Comparison of ENCODE assay signal across 17 cellular contexts in the genomic region with DNA sequence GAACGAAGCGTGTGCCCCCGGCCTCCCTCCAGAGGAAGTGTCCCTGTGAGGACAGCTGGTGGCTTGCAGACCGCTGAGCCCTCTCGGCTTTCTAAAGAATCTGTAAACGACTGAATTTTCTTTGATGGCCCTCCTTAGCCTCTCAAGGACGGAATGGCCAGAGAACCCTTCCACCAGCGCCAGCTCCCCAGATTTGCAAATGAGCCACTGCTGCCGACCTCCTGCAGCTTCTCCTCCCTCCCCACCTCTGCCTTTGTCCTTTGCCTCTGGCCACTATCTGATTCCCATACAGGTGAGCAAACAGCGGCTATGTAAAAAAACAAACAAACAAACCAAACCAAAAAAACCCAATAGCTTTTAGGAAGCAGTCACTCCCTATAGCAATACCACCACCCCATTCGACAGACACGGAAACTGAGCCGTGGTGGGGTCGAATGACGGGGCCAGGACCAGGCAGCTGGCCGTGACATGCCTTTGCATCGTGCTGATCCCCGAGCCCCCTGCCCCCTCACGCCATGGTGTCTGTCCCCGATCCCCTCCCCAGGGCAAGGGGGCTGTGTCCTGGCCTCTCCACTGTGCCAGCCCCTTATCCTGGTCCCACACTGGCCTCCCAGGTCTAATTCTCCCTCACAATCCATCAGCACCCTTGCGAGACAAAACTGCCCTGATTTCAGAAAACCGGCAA. TPM values are rescaled to one million over a fixed set of nuclear protein-coding genes. Genes with fewer than 3 reads are reported as not detected.
DNase-seq lines count a peak whose midpoint lies in the region; ATAC-seq, FAIRE-seq and TF ChIP-seq lines count a peak whose summit lies in the region.
"Had no signal": no experiment of that assay in that cellular context is flagged by ENCODE, and none has a peak within 500 bp of the region (broad histone marks: within the 10 kb centered on the region; RNA-seq: fewer than 3 reads in every experiment).

No MANE protein-coding gene starts in this region.

- POLR2A ChIA-PET in H1 (lab: Charles Lee; ENCODE audit: partially characterized antibody) = interaction anchor here (0.9 to 1.9 kb wide), 4 partner anchors 8 to 284 kb away, joined by 3 to 6 read pairs (median 4); no protein-coding TSS in a partner anchor

- peak overlapping the region; percentile 46; the same call in 1 of the 2 replicates for H2BK15ac ChIP-seq in H1 (ENCODE audit: low read length)

- FAIRE-seq in H1 (lab: Jason Lieb, UNC) = peak; percentile 7
- FAIRE-seq: A204.1, HTR-8/SVneo, K562 had no signal

- H3K27me3 Mint-ChIP-seq in progenitor cell of endocrine pancreas = peaks cover 32% of the 10 kb centered on the region

- TF ChIP-seq CTCF in LNCaP clone FGC (IDR thresholded peaks at IDR 0.05; ENCODE audit: control insufficient read depth, extremely low read depth, insufficient read depth) (no peak), H1 (IDR thresholded peaks at IDR 0.05; ENCODE audit: control extremely low read depth in 1 of 3, insufficient read depth in 1 of 3, low read depth in 1 of 3, low read length in 3 of 3) (no peak), progenitor cell of endocrine pancreas (IDR thresholded peaks at IDR 0.05; ENCODE audit: unreplicated experiment) (no peak)

- H3K27ac Mint-ChIP-seq in progenitor cell of endocrine pancreas = peak overlapping the region; percentile 86

- peak overlapping the region; percentile 69; the same call in 1 of the 2 replicates for H2BK5ac ChIP-seq in H1 (ENCODE audit: low read depth, low read length)

- no peaks in the 10 kb centered on the region for H3K79me1 ChIP-seq in H1 (ENCODE audit: low read depth, low read length)

- H2BK120ac ChIP-seq in H1 (replicated peaks; ENCODE audit: low read depth, low read length) = no peak overlapping the region

- H3K23ac ChIP-seq in H1 (ENCODE audit: insufficient read length) = no peak overlapping the region

- peak overlapping the region; percentile 75; the same call in 1 of the 2 replicates for H2BK12ac ChIP-seq in H1 (ENCODE audit: low read depth, low read length)

- no peak for TF ChIP-seq EP300 in H1 (IDR thresholded peaks at IDR 0.05; ENCODE audit: borderline replicate concordance in 1 of 2, low read depth in 2 of 2, low read length in 2 of 2)

- CTCF ChIA-PET in H1 (lab: Charles Lee; ENCODE audit: partially characterized antibody) = interaction anchor here (0.6 to 9.1 kb wide), 18 partner anchors 8 to 489 kb away, joined by 3 to 78 read pairs (median 4); no protein-coding TSS in a partner anchor

- H3K27me3 ChIP-seq in H1 (replicated peaks in 1 of 4; ENCODE audit: control insufficient read depth in 3 of 4, extremely low read depth in 1 of 4, insufficient read depth in 3 of 4, low read length in 3 of 4) = no peaks in the 10 kb centered on the region; a peak in 1 of 7 replicates

- H3K4me2 ChIP-seq in H1 (ENCODE audit: insufficient read depth in 1 of 2, low read depth in 2 of 2, low read length in 2 of 2) = peak overlapping the region in 1 of 2 experiments; percentile 19; a peak in 1 of 4 replicates
- H3K4me2 ChIP-seq: PC-9 had no signal

- H2AFZ ChIP-seq in H1 (ENCODE audit: low read length) = no peak overlapping the region
- H2AFZ ChIP-seq: PC-9 had no signal

- H3K27ac ChIP-seq in H1 (ENCODE audit: low read depth, low read length) = no peak overlapping the region; the same call in 1 of the 2 replicates
- H3K27ac ChIP-seq: PC-9 had no signal

- no peaks in the 10 kb centered on the region; a peak in 1 of 4 replicates for H3K79me2 ChIP-seq in H1 (ENCODE audit: control insufficient read depth in 1 of 2, insufficient read depth in 2 of 2, low read length in 2 of 2)

- H3K4me3 ChIP-seq in LNCaP clone FGC (ENCODE audit: low read depth, low read length) = no peak overlapping the region
- no peak overlapping the region for H3K4me3 ChIP-seq in H1 (ENCODE audit: extremely low read depth in 1 of 4, insufficient read depth in 2 of 4, low read depth in 3 of 4, low read length in 4 of 4)
- H3K4me3 ChIP-seq: K562, PC-9 had no signal

- H2BK20ac ChIP-seq in H1 (ENCODE audit: low read length) = peak overlapping the region; percentile 61; the same call in 1 of the 2 replicates

- DNase-seq in NCI-H2081 (lab: John Stamatoyannopoulos, UW) = peak; percentile 19 to 43
- DNase-seq in NCI-H2081 treated with DMSO at 0.1 percent for 48 hours (lab: John Stamatoyannopoulos, UW) = no peak
- peak; percentile 34 for DNase-seq in LNCaP clone FGC (ENCODE audit: low read depth)
- peak in 1 of 2 experiments; percentile 60 for DNase-seq in H1 (ENCODE audit: low read depth in 1 of 2, low spot score in 2 of 2)
- DNase-seq in progenitor cell of endocrine pancreas (ENCODE audit: low spot score, unreplicated experiment) = no peak
- DNase-seq in NCI-H2227 treated with DMSO at 0.1 percent for 48 hours (lab: John Stamatoyannopoulos, UW) = no peak
- no peak for DNase-seq in stimulated activated CD4-positive, alpha-beta T cell treated with anti-CD3 and anti-CD28 coated beads, Interleukin-2, amount 100 ng/mL, for 24 hours
- DNase-seq: C1 segment of cervical spinal cord, NCI-H1048, NCI-H187 treated with DMSO at 0.1 percent for 48 hours, NCI-H510A treated with DMSO at 0.1 percent for 48 hours, PC-9 had no signal

- H3K4ac ChIP-seq in H1 (replicated peaks; ENCODE audit: insufficient read length, low read depth, low read length) = peak overlapping the region; percentile 70

- H2AK5ac ChIP-seq in H1 (ENCODE audit: low read depth, low read length) = peak overlapping the region; percentile 84; the same call in 1 of the 2 replicates

- no peak for TF ChIP-seq POLR2A in H1 (IDR thresholded peaks at IDR 0.05; ENCODE audit: control extremely low read depth in 1 of 2, low read depth in 2 of 2, low read length in 2 of 2)

- no peaks in the 10 kb centered on the region for H4K20me1 ChIP-seq in H1 (replicated peaks in 1 of 2; ENCODE audit: control insufficient read depth in 1 of 2, insufficient read depth in 2 of 2, low read length in 2 of 2)

- peak overlapping the region; percentile 60 for H4K91ac ChIP-seq in H1 (replicated peaks; ENCODE audit: insufficient read length, low read length)

- TF ChIP-seq RAD21 in H1 (IDR thresholded peaks at IDR 0.05 in 1 of 2, conservative IDR thresholded peaks at IDR 0.05 in 1 of 2; ENCODE audit: low read depth in 2 of 2, low read length in 2 of 2) = no peak

- H3K4me3 Mint-ChIP-seq in progenitor cell of endocrine pancreas (ENCODE audit: low read depth) = peak overlapping the region; percentile 23

- H3K4me1 Mint-ChIP-seq in progenitor cell of endocrine pancreas (ENCODE audit: low read depth) = peaks cover 20% of the 10 kb centered on the region

- no peak overlapping the region for H4K8ac ChIP-seq in H1 (ENCODE audit: extremely low read depth, insufficient read depth, low read length)

- no peak overlapping the region for H3K14ac ChIP-seq in H1 (ENCODE audit: insufficient read length)

- H3K9me3 ChIP-seq in H1 (ENCODE audit: insufficient read depth in 2 of 2, low read depth in 1 of 2, low read length in 1 of 2) = peaks cover under 1 to 6% of the 10 kb centered on the region in 2 experiments

- peak overlapping the region; percentile 24 for H3K18ac ChIP-seq in H1 (ENCODE audit: extremely low read depth, low read length)

- H3K36me3 Mint-ChIP-seq in progenitor cell of endocrine pancreas (ENCODE audit: insufficient read depth) = peaks cover 21% of the 10 kb centered on the region

- H3K4me1 ChIP-seq in H1 (replicated peaks in 1 of 4; ENCODE audit: control insufficient read depth in 3 of 4, insufficient read depth in 4 of 4, low read length in 3 of 4) = peaks cover 6 to 31% (median 19%) of the 10 kb centered on the region in 4 experiments

- H3K56ac ChIP-seq in H1 (replicated peaks; ENCODE audit: insufficient read length, low read depth, low read length) = no peak overlapping the region

- no peak for ATAC-seq in HG03378 (IDR thresholded peaks at IDR 0.05; ENCODE audit: unreplicated experiment)
- ATAC-seq: HCT116, K562 had no signal

- no peaks in the 10 kb centered on the region for H3K23me2 ChIP-seq in H1 (ENCODE audit: low read depth, low read length)

- peaks cover 0 to 5% (median 2%) of the 10 kb centered on the region in 4 experiments; a peak in 5 of 8 replicates for H3K36me3 ChIP-seq in H1 (ENCODE audit: control insufficient read depth in 2 of 4, insufficient read depth in 4 of 4, low read length in 3 of 4)

- H3K9me3 Mint-ChIP-seq in progenitor cell of endocrine pancreas (ENCODE audit: low read depth) = no peaks in the 10 kb centered on the region

- H4K5ac ChIP-seq in H1 (ENCODE audit: insufficient read length, low read depth, low read length) = peak overlapping the region; percentile 8

- H3K9ac ChIP-seq in H1 (replicated peaks in 1 of 4; ENCODE audit: extremely low read depth in 1 of 4, low read depth in 3 of 4, low read length in 3 of 4) = no peak overlapping the region

- WGBS in H1 (ENCODE audit: extremely low coverage in 1 of 2, insufficient coverage in 1 of 2, insufficient read length in 1 of 2, insufficient replicate concordance in 2 of 2, low coverage in 1 of 2, low lambda C conversion rate in 2 of 2, missing lambda C conversion rate in 1 of 2), 2 experiments = 60% methylated on average over 22 of the region's 22 CpGs; no CpG with 5 or more reads in 1 of the 2 experiments

TF ChIP-seq in H1, 55 proteins besides CTCF, POLR2A, EP300 and RAD21:
- TF ChIP-seq KDM1A (IDR thresholded peaks at IDR 0.05; ENCODE audit: borderline replicate concordance, low read length) (peak; percentile 92; the same call in 1 of the 2 replicates), CREB1 (IDR thresholded peaks at IDR 0.05) (no peak)

RNA-seq across cellular contexts. Expression of a gene that starts 23.6 kb away (rescaled TPM):
- total RNA-seq in H1 (2021; fragmentation: NEBNext Ultra II Directional; extraction: Animal tissue kit (Norgen Biotek cat#: 25700)) = 6.4 and 8.1 TPM in 2 replicates
- polyA plus RNA-seq in H1 (2011; rRNA removed) = 6.6 and 9.3 TPM in 2 replicates
- polyA plus RNA-seq in H1 (2011; cell fraction: cytosol; rRNA removed) = 6.2 TPM
- polyA plus RNA-seq in H1 (2011; cell fraction: nucleus; rRNA removed) = 12.7 TPM
- 4.3 to 7.5 TPM (median 7.1 TPM) in 4 replicates for polyA plus RNA-seq in H1 (2012, experiment 1 of 2)
- 5.4 TPM for polyA plus RNA-seq in H1 (2012, experiment 2 of 2)
- polyA plus RNA-seq in H1 (2013, experiment 1 of 2) = 3.6 TPM
- 2.4 TPM for polyA plus RNA-seq in H1 (2013, experiment 2 of 2)
- 4.4 and 6.3 TPM in 2 replicates for polyA minus RNA-seq in H1 (2011; rRNA and poly(A)+ RNA removed)
- 5.9 TPM for polyA minus RNA-seq in H1 (2011; cell fraction: cytosol; rRNA and poly(A)+ RNA removed)
- 8.8 TPM for polyA minus RNA-seq in H1 (2011; cell fraction: nucleus; rRNA and poly(A)+ RNA removed)
- total RNA-seq in progenitor cell of endocrine pancreas = 19.0 and 20.8 TPM in 2 replicates
- total RNA-seq: K562, PC-9 had no signal
- polyA plus RNA-seq: K562 had no signal

Comparison
In these comparisons a context has a peak if more than half of its experiments do, and no peak if none do; other contexts are left out.
1. DNase-seq: peak in NCI-H2081 (2 of 2) and LNCaP clone FGC (single experiment); none in NCI-H2081 treated with DMSO at 0.1 percent for 48 hours (single experiment), progenitor cell of endocrine pancreas (single experiment), NCI-H2227 treated with DMSO at 0.1 percent for 48 hours (single experiment) and stimulated activated CD4-positive, alpha-beta T cell treated with anti-CD3 and anti-CD28 coated beads, Interleukin-2, amount 100 ng/mL, for 24 hours (0 of 2).